In the genomic region with DNA sequence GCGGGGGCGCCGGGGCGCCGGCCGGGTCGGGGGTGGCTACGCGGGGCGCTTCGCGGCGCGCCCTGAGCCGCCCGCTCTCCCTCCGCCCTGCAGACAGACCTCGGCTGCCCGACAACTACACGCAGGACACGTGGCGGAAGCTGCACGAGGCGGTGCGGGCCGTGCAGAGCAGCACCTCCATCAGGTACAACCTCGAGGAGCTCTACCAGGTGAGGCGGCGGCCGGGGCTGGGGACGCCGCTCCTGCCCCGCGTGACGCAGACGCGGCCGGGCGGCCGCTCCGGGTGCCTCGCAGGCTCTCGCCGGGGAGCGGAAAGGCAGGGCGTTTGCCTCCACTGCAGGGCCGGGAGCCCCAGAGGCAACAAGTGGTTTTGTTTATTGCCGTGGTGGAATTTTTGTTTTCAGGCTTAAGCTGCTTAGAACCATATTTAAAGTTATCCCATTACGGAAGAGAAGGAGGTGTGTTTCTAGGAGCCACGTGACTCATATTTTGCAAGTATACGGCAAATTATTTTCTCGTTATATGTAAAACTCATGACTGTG, we compare ENCODE assay signal across 1 cellular context.
TF ChIP-seq lines count a peak whose summit lies in the region.

No MANE protein-coding gene starts in this region.

TF ChIP-seq in GM12878, 131 proteins besides CTCF, POLR2A, EP300 and RAD21 (continued from another document):
- TF ChIP-seq, protein P1, sequence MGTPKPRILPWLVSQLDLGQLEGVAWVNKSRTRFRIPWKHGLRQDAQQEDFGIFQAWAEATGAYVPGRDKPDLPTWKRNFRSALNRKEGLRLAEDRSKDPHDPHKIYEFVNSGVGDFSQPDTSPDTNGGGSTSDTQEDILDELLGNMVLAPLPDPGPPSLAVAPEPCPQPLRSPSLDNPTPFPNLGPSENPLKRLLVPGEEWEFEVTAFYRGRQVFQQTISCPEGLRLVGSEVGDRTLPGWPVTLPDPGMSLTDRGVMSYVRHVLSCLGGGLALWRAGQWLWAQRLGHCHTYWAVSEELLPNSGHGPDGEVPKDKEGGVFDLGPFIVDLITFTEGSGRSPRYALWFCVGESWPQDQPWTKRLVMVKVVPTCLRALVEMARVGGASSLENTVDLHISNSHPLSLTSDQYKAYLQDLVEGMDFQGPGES (IDR thresholded peaks at IDR 0.05): no peak
- no peak for TF ChIP-seq NRF1 (conservative IDR thresholded peaks at IDR 0.05; ENCODE audit: low read depth, low read length)
